Comparison of ENCODE assay signal across 2 cellular contexts in the genomic region with DNA sequence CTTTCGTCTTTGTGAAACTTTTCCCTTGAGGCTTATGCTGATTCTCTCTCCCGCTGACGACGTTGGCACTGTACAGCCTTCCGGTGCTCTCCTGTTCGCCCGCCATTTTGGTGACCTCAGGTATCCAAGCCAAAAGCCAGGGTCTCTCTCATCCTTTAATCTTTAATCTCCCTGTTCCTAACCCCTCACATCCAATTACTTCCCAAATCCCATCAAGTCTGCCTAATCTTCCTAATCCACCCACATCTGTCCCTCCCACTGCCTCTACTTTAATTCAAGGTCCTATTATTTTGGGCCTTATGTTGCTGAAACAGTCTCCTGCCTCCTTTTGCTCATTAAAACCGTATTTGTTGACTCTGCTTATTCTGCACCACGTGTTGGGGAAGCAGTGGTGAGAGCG.
TF ChIP-seq lines count a peak whose summit lies in the region.

No MANE protein-coding gene starts in this region.

TF ChIP-seq in GM23338, 12 proteins besides CTCF, POLR2A, EP300 and RAD21 (continues in another document):
- TF ChIP-seq ZNF114 (CRISPR knock-in tag; IDR thresholded peaks at IDR 0.05) (no peak), EZH2phosphoT487 (IDR thresholded peaks at IDR 0.05; ENCODE audit: unreplicated experiment) (no peak), CREB1 (CRISPR knock-in tag; IDR thresholded peaks at IDR 0.05; ENCODE audit: low read depth) (no peak), JUNB (IDR thresholded peaks at IDR 0.05; ENCODE audit: unreplicated experiment) (no peak), POLR2AphosphoS5 (IDR thresholded peaks at IDR 0.05; ENCODE audit: low read depth) (no peak), ZNF331 (CRISPR knock-in tag; IDR thresholded peaks at IDR 0.05; ENCODE audit: low read depth) (no peak), EZH2 (IDR thresholded peaks at IDR 0.05; ENCODE audit: low read depth, unreplicated experiment) (no peak), NANOG (IDR thresholded peaks at IDR 0.05; ENCODE audit: borderline replicate concordance) (no peak)
- TF ChIP-seq, protein P1, sequence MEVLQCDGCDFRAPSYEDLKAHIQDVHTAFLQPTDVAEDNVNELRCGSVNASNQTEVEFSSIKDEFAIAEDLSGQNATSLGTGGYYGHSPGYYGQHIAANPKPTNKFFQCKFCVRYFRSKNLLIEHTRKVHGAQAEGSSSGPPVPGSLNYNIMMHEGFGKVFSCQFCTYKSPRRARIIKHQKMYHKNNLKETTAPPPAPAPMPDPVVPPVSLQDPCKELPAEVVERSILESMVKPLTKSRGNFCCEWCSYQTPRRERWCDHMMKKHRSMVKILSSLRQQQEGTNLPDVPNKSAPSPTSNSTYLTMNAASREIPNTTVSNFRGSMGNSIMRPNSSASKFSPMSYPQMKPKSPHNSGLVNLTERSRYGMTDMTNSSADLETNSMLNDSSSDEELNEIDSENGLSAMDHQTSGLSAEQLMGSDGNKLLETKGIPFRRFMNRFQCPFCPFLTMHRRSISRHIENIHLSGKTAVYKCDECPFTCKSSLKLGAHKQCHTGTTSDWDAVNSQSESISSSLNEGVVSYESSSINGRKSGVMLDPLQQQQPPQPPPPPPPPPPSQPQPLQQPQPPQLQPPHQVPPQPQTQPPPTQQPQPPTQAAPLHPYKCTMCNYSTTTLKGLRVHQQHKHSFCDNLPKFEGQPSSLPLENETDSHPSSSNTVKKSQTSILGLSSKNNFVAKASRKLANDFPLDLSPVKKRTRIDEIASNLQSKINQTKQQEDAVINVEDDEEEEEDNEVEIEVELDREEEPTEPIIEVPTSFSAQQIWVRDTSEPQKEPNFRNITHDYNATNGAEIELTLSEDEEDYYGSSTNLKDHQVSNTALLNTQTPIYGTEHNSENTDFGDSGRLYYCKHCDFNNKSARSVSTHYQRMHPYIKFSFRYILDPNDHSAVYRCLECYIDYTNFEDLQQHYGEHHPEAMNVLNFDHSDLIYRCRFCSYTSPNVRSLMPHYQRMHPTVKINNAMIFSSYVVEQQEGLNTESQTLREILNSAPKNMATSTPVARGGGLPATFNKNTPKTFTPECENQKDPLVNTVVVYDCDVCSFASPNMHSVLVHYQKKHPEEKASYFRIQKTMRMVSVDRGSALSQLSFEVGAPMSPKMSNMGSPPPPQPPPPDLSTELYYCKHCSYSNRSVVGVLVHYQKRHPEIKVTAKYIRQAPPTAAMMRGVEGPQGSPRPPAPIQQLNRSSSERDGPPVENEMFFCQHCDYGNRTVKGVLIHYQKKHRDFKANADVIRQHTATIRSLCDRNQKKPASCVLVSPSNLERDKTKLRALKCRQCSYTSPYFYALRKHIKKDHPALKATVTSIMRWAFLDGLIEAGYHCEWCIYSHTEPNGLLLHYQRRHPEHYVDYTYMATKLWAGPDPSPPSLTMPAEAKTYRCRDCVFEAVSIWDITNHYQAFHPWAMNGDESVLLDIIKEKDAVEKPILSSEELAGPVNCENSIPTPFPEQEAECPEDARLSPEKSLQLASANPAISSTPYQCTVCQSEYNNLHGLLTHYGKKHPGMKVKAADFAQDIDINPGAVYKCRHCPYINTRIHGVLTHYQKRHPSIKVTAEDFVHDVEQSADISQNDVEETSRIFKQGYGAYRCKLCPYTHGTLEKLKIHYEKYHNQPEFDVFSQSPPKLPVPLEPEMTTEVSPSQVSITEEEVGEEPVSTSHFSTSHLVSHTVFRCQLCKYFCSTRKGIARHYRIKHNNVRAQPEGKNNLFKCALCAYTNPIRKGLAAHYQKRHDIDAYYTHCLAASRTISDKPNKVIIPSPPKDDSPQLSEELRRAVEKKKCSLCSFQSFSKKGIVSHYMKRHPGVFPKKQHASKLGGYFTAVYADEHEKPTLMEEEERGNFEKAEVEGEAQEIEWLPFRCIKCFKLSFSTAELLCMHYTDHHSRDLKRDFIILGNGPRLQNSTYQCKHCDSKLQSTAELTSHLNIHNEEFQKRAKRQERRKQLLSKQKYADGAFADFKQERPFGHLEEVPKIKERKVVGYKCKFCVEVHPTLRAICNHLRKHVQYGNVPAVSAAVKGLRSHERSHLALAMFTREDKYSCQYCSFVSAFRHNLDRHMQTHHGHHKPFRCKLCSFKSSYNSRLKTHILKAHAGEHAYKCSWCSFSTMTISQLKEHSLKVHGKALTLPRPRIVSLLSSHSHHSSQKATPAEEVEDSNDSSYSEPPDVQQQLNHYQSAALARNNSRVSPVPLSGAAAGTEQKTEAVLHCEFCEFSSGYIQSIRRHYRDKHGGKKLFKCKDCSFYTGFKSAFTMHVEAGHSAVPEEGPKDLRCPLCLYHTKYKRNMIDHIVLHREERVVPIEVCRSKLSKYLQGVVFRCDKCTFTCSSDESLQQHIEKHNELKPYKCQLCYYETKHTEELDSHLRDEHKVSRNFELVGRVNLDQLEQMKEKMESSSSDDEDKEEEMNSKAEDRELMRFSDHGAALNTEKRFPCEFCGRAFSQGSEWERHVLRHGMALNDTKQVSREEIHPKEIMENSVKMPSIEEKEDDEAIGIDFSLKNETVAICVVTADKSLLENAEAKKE (CRISPR knock-in tag; IDR thresholded peaks at IDR 0.05), result no peak
- TF ChIP-seq, protein P2, sequence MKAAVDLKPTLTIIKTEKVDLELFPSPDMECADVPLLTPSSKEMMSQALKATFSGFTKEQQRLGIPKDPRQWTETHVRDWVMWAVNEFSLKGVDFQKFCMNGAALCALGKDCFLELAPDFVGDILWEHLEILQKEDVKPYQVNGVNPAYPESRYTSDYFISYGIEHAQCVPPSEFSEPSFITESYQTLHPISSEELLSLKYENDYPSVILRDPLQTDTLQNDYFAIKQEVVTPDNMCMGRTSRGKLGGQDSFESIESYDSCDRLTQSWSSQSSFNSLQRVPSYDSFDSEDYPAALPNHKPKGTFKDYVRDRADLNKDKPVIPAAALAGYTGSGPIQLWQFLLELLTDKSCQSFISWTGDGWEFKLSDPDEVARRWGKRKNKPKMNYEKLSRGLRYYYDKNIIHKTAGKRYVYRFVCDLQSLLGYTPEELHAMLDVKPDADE (IDR thresholded peaks at IDR 0.05), result no peak

TF ChIP-seq in K562, 482 proteins besides CTCF, POLR2A, EP300 and RAD21:
- TF ChIP-seq SIN3A (IDR thresholded peaks at IDR 0.05; ENCODE audit: borderline replicate concordance in 2 of 2, control insufficient read depth in 1 of 2, low read depth in 2 of 2, low read length in 2 of 2) (no peak), CBX2 (IDR thresholded peaks at IDR 0.05; ENCODE audit: insufficient read depth, low read length, poor library complexity, severe bottlenecking) (no peak), PHB (CRISPR knock-in tag; IDR thresholded peaks at IDR 0.05) (no peak), HNRNPL (IDR thresholded peaks at IDR 0.05; ENCODE audit: low read depth, low read length) (no peak), THAP12 (CRISPR knock-in tag; IDR thresholded peaks at IDR 0.05) (no peak), XRCC5 (IDR thresholded peaks at IDR 0.05; ENCODE audit: low read depth, low read length) (no peak), MXI1 (IDR thresholded peaks at IDR 0.05; ENCODE audit: low read depth, low read length) (no peak), KAT7 (CRISPR knock-in tag; IDR thresholded peaks at IDR 0.05; ENCODE audit: borderline replicate concordance) (no peak), ZNF23 (CRISPR knock-in tag; IDR thresholded peaks at IDR 0.05) (no peak)
- TF ChIP-seq, protein P3, sequence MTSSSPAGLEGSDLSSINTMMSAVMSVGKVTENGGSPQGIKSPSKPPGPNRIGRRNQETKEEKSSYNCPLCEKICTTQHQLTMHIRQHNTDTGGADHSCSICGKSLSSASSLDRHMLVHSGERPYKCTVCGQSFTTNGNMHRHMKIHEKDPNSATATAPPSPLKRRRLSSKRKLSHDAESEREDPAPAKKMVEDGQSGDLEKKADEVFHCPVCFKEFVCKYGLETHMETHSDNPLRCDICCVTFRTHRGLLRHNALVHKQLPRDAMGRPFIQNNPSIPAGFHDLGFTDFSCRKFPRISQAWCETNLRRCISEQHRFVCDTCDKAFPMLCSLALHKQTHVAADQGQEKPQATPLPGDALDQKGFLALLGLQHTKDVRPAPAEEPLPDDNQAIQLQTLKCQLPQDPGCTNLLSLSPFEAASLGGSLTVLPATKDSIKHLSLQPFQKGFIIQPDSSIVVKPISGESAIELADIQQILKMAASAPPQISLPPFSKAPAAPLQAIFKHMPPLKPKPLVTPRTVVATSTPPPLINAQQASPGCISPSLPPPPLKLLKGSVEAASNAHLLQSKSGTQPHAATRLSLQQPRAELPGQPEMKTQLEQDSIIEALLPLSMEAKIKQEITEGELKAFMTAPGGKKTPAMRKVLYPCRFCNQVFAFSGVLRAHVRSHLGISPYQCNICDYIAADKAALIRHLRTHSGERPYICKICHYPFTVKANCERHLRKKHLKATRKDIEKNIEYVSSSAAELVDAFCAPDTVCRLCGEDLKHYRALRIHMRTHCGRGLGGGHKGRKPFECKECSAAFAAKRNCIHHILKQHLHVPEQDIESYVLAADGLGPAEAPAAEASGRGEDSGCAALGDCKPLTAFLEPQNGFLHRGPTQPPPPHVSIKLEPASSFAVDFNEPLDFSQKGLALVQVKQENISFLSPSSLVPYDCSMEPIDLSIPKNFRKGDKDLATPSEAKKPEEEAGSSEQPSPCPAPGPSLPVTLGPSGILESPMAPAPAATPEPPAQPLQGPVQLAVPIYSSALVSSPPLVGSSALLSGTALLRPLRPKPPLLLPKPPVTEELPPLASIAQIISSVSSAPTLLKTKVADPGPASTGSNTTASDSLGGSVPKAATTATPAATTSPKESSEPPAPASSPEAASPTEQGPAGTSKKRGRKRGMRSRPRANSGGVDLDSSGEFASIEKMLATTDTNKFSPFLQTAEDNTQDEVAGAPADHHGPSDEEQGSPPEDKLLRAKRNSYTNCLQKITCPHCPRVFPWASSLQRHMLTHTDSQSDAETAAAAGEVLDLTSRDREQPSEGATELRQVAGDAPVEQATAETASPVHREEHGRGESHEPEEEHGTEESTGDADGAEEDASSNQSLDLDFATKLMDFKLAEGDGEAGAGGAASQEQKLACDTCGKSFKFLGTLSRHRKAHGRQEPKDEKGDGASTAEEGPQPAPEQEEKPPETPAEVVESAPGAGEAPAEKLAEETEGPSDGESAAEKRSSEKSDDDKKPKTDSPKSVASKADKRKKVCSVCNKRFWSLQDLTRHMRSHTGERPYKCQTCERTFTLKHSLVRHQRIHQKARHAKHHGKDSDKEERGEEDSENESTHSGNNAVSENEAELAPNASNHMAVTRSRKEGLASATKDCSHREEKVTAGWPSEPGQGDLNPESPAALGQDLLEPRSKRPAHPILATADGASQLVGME (CRISPR knock-in tag; IDR thresholded peaks at IDR 0.05), result no peak
- TF ChIP-seq, protein P4, sequence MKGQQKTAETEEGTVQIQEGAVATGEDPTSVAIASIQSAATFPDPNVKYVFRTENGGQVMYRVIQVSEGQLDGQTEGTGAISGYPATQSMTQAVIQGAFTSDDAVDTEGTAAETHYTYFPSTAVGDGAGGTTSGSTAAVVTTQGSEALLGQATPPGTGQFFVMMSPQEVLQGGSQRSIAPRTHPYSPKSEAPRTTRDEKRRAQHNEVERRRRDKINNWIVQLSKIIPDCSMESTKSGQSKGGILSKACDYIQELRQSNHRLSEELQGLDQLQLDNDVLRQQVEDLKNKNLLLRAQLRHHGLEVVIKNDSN (CRISPR knock-in tag; IDR thresholded peaks at IDR 0.05), result no peak
- TF ChIP-seq, protein P5, sequence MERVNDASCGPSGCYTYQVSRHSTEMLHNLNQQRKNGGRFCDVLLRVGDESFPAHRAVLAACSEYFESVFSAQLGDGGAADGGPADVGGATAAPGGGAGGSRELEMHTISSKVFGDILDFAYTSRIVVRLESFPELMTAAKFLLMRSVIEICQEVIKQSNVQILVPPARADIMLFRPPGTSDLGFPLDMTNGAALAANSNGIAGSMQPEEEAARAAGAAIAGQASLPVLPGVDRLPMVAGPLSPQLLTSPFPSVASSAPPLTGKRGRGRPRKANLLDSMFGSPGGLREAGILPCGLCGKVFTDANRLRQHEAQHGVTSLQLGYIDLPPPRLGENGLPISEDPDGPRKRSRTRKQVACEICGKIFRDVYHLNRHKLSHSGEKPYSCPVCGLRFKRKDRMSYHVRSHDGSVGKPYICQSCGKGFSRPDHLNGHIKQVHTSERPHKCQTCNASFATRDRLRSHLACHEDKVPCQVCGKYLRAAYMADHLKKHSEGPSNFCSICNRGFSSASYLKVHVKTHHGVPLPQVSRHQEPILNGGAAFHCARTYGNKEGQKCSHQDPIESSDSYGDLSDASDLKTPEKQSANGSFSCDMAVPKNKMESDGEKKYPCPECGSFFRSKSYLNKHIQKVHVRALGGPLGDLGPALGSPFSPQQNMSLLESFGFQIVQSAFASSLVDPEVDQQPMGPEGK (CRISPR knock-in tag; IDR thresholded peaks at IDR 0.05; ENCODE audit: borderline replicate concordance), result no peak
